In genomic region chr12:14384783-14385638, GRCh38 we compare ENCODE assay signal across 8 cellular contexts. TPM values are rescaled to one million over a fixed set of nuclear protein-coding genes. Genes with fewer than 3 reads are reported as not detected.
A peak's percentile ranks its signal among the peaks of the same experiment; 100 is the strongest.
DNase-seq lines count a peak whose midpoint lies in the region; ATAC-seq lines count a peak whose summit lies in the region.

No MANE protein-coding gene starts in this region.

- CTCF ChIA-PET in CD4-positive, alpha-beta memory T cell (lab: Charles Lee; ENCODE audit: partially characterized antibody): interaction anchor here (0.8 to 6.3 kb wide), 14 partner anchors 9 to 386 kb away, joined by 3 to 66 read pairs (median 8); partner anchors contain the start of gene ATF7IP
- CTCF ChIA-PET in activated CD8-positive, alpha-beta T cell treated with anti-CD3 and anti-CD28 coated beads, Interleukin-2, amount 10 ng/mL, durations not matched to agents 7 days and 5 days (lab: Charles Lee): interaction anchor here (0.8 to 7.9 kb wide), 11 partner anchors 9 to 127 kb away, joined by 3 to 77 read pairs (median 9); partner anchors contain the start of gene ATF7IP

- H3K4me1 ChIP-seq in CD4-positive, alpha-beta memory T cell (ENCODE audit: insufficient read depth, low read length): peaks cover 73% of the 10 kb centered on the region
- H3K4me1 ChIP-seq in mucosa of stomach (ENCODE audit: control insufficient read depth, insufficient read depth, low read length): peaks cover 16% of the 10 kb centered on the region

- H3K9ac ChIP-seq in mucosa of stomach (ENCODE audit: low read length): peak overlapping the region; percentile 36

- peaks cover 42 to 67% (median 57%) of the 10 kb centered on the region in 4 donors for H3K4me1 Mint-ChIP-seq in CD4-positive, alpha-beta memory T cell
- peaks cover 59% of the 10 kb centered on the region for H3K4me1 Mint-ChIP-seq in activated CD8-positive, alpha-beta T cell treated with anti-CD3 and anti-CD28 coated beads, Interleukin-2, amount 10 ng/mL, durations not matched to agents 7 days and 5 days (ENCODE audit: low read depth)

- H3K4me3 Mint-ChIP-seq in CD4-positive, alpha-beta memory T cell: peak overlapping the region; percentile 64 to 92 (median 78)
- H3K4me3 Mint-ChIP-seq in activated CD8-positive, alpha-beta T cell treated with anti-CD3 and anti-CD28 coated beads, Interleukin-2, amount 10 ng/mL, durations not matched to agents 7 days and 5 days: peak overlapping the region; percentile 86

- peak overlapping the region; percentile 74 for H3K27ac ChIP-seq in CD4-positive, alpha-beta memory T cell (ENCODE audit: low read depth, low read length)
- H3K27ac ChIP-seq in epithelial cell of prostate (peak overlapping the region; percentile 66), substantia nigra (ENCODE audit: low read depth, low read length, poor library complexity, severe bottlenecking) (peak overlapping the region; percentile 54)

- no peaks in the 10 kb centered on the region for H3K36me3 ChIP-seq in CD4-positive, alpha-beta memory T cell (ENCODE audit: insufficient read depth, low read length)
- no peaks in the 10 kb centered on the region for H3K36me3 ChIP-seq in mucosa of stomach (ENCODE audit: control insufficient read depth, insufficient read depth, low read length)

- POLR2A ChIA-PET in CD4-positive, alpha-beta memory T cell (lab: Charles Lee; ENCODE audit: partially characterized antibody): interaction anchor here (0.5 to 9.4 kb wide), 24 partner anchors 8 to 577 kb away, joined by 3 to 228 read pairs (median 6); partner anchors contain the start of genes ATF7IP, C12orf60 and WBP11
- POLR2A ChIA-PET in activated CD8-positive, alpha-beta T cell treated with anti-CD3 and anti-CD28 coated beads, Interleukin-2, amount 10 ng/mL, durations not matched to agents 7 days and 5 days (lab: Charles Lee): interaction anchor here (0.9 to 4.9 kb wide), 9 partner anchors 10 to 386 kb away, joined by 4 to 73 read pairs (median 11); partner anchors contain the start of gene ATF7IP

- H3K9me3 Mint-ChIP-seq in CD4-positive, alpha-beta memory T cell: peaks cover 0 to 14% (median 9%) of the 10 kb centered on the region in 8 donors
- H3K9me3 Mint-ChIP-seq in activated CD8-positive, alpha-beta T cell treated with anti-CD3 and anti-CD28 coated beads, Interleukin-2, amount 10 ng/mL, durations not matched to agents 7 days and 5 days (ENCODE audit: insufficient read depth): peaks cover 10% of the 10 kb centered on the region

- no peaks in the 10 kb centered on the region for H3K27me3 ChIP-seq in CD4-positive, alpha-beta memory T cell (ENCODE audit: insufficient read depth, low read length)
- no peaks in the 10 kb centered on the region for H3K27me3 ChIP-seq in mucosa of stomach (ENCODE audit: control insufficient read depth, insufficient read depth, low read length)

- H3K27ac Mint-ChIP-seq in CD4-positive, alpha-beta memory T cell: peak overlapping the region; percentile 93 to 97 (median 94)
- peak overlapping the region; percentile 91 for H3K27ac Mint-ChIP-seq in activated CD8-positive, alpha-beta T cell treated with anti-CD3 and anti-CD28 coated beads, Interleukin-2, amount 10 ng/mL, durations not matched to agents 7 days and 5 days

- peak overlapping the region in 1 of 2 donors; percentile 41 for H3K4me3 ChIP-seq in CD4-positive, alpha-beta memory T cell (ENCODE audit: low read length in 2 of 2)
- no peak overlapping the region for H3K4me3 ChIP-seq in mucosa of stomach (ENCODE audit: low read length)

- no peaks in the 10 kb centered on the region for H3K27me3 Mint-ChIP-seq in CD4-positive, alpha-beta memory T cell
- H3K27me3 Mint-ChIP-seq in activated CD8-positive, alpha-beta T cell treated with anti-CD3 and anti-CD28 coated beads, Interleukin-2, amount 10 ng/mL, durations not matched to agents 7 days and 5 days (ENCODE audit: low read depth): no peaks in the 10 kb centered on the region

- intact Hi-C loops in CD4-positive, alpha-beta memory T cell (cut with micrococcal nuclease): loop anchor here (1.0 to 10.0 kb wide), 8 partner anchors 9 to 1660 kb away; partner anchors contain the start of gene ATF7IP

- H3K9me3 ChIP-seq in CD4-positive, alpha-beta memory T cell (ENCODE audit: control insufficient read depth in 1 of 2, low read length in 2 of 2): peaks cover 0 to 3% of the 10 kb centered on the region in 2 donors
- no peaks in the 10 kb centered on the region for H3K9me3 ChIP-seq in mucosa of stomach (ENCODE audit: control insufficient read depth, low read length)

- peaks cover 42 to 43% of the 10 kb centered on the region in 2 donors for H3K36me3 Mint-ChIP-seq in CD4-positive, alpha-beta memory T cell
- H3K36me3 Mint-ChIP-seq in activated CD8-positive, alpha-beta T cell treated with anti-CD3 and anti-CD28 coated beads, Interleukin-2, amount 10 ng/mL, durations not matched to agents 7 days and 5 days (ENCODE audit: low read depth): peaks cover 69% of the 10 kb centered on the region

- DNase-seq in CD4-positive, alpha-beta memory T cell: peak; percentile 81 to 87 (median 86)
- DNase-seq in GM19240 (ENCODE audit: insufficient read length, low spot score) (peak; percentile 45), NCI-H446 treated with DMSO at 0.1 percent for 48 hours (lab: John Stamatoyannopoulos, UW) (peak; percentile 89), epithelial cell of prostate (ENCODE audit: low read depth, low spot score) (no peak), substantia nigra (lab: John Stamatoyannopoulos, UW) (peak in 27 of 49 donors; percentile 3 to 73 (median 28))
- DNase-seq in activated CD8-positive, alpha-beta T cell treated with anti-CD3 and anti-CD28 coated beads, Interleukin-2, amount 10 ng/mL, durations not matched to agents 7 days and 5 days: peak; percentile 88

- ATAC-seq in HG03354 (IDR thresholded peaks at IDR 0.05; ENCODE audit: poor library complexity, severe bottlenecking, unreplicated experiment): peak; percentile 95
- peak; percentile 97 for ATAC-seq in activated CD8-positive, alpha-beta T cell treated with anti-CD3 and anti-CD28 coated beads, Interleukin-2, amount 10 ng/mL, durations not matched to agents 7 days and 5 days

RNA-seq across cellular contexts. Expression of gene ATF7IP, which starts 19.5 kb away (rescaled TPM):
- total RNA-seq in CD4-positive, alpha-beta memory T cell: 100 to 1,000 TPM; 209 to 223 TPM
- polyA plus RNA-seq in CD4-positive, alpha-beta memory T cell: 100 to 1,000 TPM in 1 of 2 donors, 10 to 100 TPM in 1; 87.3 to 103 TPM
- 100 to 1,000 TPM in 1 of 2 experiments, 10 to 100 TPM in 1; 99.8 to 104 TPM for total RNA-seq in activated CD8-positive, alpha-beta T cell treated with anti-CD3 and anti-CD28 coated beads, Interleukin-2, amount 10 ng/mL, durations not matched to agents 7 days and 5 days
